In the genomic region with DNA sequence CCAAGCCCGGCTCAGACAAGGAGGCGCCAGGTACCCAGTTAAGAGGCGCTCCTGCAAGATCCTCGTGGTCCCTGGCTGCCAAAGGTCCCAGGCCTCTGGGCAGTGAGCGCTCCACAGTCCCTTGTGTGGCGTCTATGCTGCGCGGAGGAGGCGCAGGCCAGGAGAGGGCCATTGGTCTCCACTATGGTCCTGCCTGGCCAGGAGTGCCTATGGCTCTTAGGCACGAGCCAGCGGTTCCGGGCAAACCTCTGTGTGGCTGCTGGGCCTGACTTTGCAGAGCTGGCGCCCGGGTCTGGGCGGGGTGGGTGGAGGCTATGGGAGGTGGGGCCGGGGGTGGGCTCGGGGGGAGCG, we compare ENCODE assay signal across 16 cellular contexts. TPM values are rescaled to one million over a fixed set of nuclear protein-coding genes. Genes with fewer than 3 reads are reported as not detected.
DNase-seq lines count a peak whose midpoint lies in the region; ATAC-seq and TF ChIP-seq lines count a peak whose summit lies in the region.
"Had no signal": no experiment of that assay in that cellular context is flagged by ENCODE, and none has a peak within 500 bp of the region (broad histone marks: within the 10 kb centered on the region; RNA-seq: fewer than 3 reads in every experiment).

No MANE protein-coding gene starts in this region.

- no peaks in the 10 kb centered on the region for H3F3A ChIP-seq in PC-3 (ENCODE audit: low read length, unreplicated experiment)

- POLR2A ChIA-PET in PC-3 (lab: Charles Lee; ENCODE audit: unreplicated experiment): interaction anchor here (0.6 kb wide), 1 partner anchor 171 kb away, joined by 3 read pairs; no protein-coding TSS in a partner anchor

- peak overlapping the region; percentile 63 for H3K4me2 ChIP-seq in PC-3 (ENCODE audit: low read length)
- H3K4me2 ChIP-seq: KMS-11 had no signal

- 44 to 78% methylated on average over 7 to 15 of the region's 18 CpGs for WGBS in endodermal cell (ENCODE audit: insufficient coverage in 1 of 2, insufficient read length in 1 of 2), 2 experiments
- WGBS in testis, 2 donors: 32 to 50% methylated on average over 4 to 12 of the region's 18 CpGs

- no peak for TF ChIP-seq POLR2A in testis (IDR thresholded peaks at IDR 0.05)

- H3K9me2 ChIP-seq in PC-3 (replicated peaks; ENCODE audit: low read length): no peaks in the 10 kb centered on the region

- no peaks in the 10 kb centered on the region for H3K9me3 Mint-ChIP-seq in endodermal cell
- H3K9me3 Mint-ChIP-seq: stimulated activated memory B cell treated with anti-CD40 and anti-IgM and Interleukin-4, amounts not matched to agents 10 μg/mL and 1 μg/mL and 100 μg/mL, for 72 hours had no signal

- no TSS peak for BruUV-seq in PC-3 (replicated peaks; lab: Mats Ljungman, UMichigan)

- TF ChIP-seq CTCF in PC-3 (conservative IDR thresholded peaks at IDR 0.05; ENCODE audit: low read depth, low read length): no peak
- TF ChIP-seq CTCF in endodermal cell (conservative IDR thresholded peaks at IDR 0.05): no peak
- no peak for TF ChIP-seq CTCF in testis (IDR thresholded peaks at IDR 0.05)

- intact Hi-C loops in PC-3 (cut with micrococcal nuclease) (loop anchor here (5.0 to 10.0 kb wide), 3 partner anchors 86 to 382 kb away; no protein-coding TSS in a partner anchor), testis (cut with DNase I; ENCODE audit: low total_unique reads) (no loop called here)

- H3K27ac Mint-ChIP-seq in endodermal cell: no peak overlapping the region
- H3K27ac Mint-ChIP-seq: stimulated activated memory B cell treated with anti-CD40 and anti-IgM and Interleukin-4, amounts not matched to agents 10 μg/mL and 1 μg/mL and 100 μg/mL, for 72 hours had no signal

- H3K9ac ChIP-seq in PC-3 (ENCODE audit: low read length): no peak overlapping the region
- H3K9ac ChIP-seq in endodermal cell (ENCODE audit: extremely low read depth, low read length, poor library complexity, severe bottlenecking): no peak overlapping the region
- H3K9ac ChIP-seq in muscle layer of colon (ENCODE audit: low read length): no peak overlapping the region
- H3K9ac ChIP-seq: KMS-11 had no signal

- H3K4me3 ChIP-seq in PC-3 (ENCODE audit: low read length) (peak overlapping the region; percentile 39; the same call in 1 of the 2 replicates), endodermal cell (ENCODE audit: low read length) (no peak overlapping the region), muscle layer of colon (ENCODE audit: low read depth in 1 of 2, low read length in 2 of 2) (peak overlapping the region in 1 of 2 donors; percentile 21), testis (peak overlapping the region; percentile 34 to 53)

- H3K9me3 ChIP-seq in PC-3 (ENCODE audit: low read length): no peaks in the 10 kb centered on the region
- no peaks in the 10 kb centered on the region for H3K9me3 ChIP-seq in endodermal cell (ENCODE audit: control insufficient read depth, low read length)
- H3K9me3 ChIP-seq in muscle layer of colon (ENCODE audit: low read length): no peaks in the 10 kb centered on the region
- no peaks in the 10 kb centered on the region for H3K9me3 ChIP-seq in testis

- H2AFZ ChIP-seq in PC-3 (ENCODE audit: low read length): no peak overlapping the region

- no peaks in the 10 kb centered on the region for H3K36me3 Mint-ChIP-seq in endodermal cell (ENCODE audit: low read depth)
- H3K36me3 Mint-ChIP-seq: stimulated activated memory B cell treated with anti-CD40 and anti-IgM and Interleukin-4, amounts not matched to agents 10 μg/mL and 1 μg/mL and 100 μg/mL, for 72 hours had no signal

- DNase-seq in PC-3 (no peak), endodermal cell (peak; percentile 84), testis (peak; percentile 41), NCI-H524 treated with DMSO at 0.1 percent for 48 hours (lab: John Stamatoyannopoulos, UW) (no peak)
- no peak for DNase-seq in stimulated activated CD4-positive, alpha-beta T cell treated with anti-CD3 and anti-CD28 coated beads, Interleukin-1b, Interleukin-23, amount 100 ng/mL, for 48 hours
- DNase-seq in activated CD8-positive, alpha-beta memory T cell treated with anti-CD3 and anti-CD28 coated beads, Interleukin-2, amount 50 U/mL, for 48 hours: no peak
- DNase-seq: activated CD4-positive, alpha-beta T cell treated with anti-CD3 and anti-CD28 coated beads, Interleukin-2, amount 50 U/mL, for 4 hours; activated gamma-delta T cell treated with Interleukin-2 at 50 U/mL for 16 hours; stimulated activated CD4-positive, alpha-beta T cell treated with anti-CD3 and anti-CD28 coated beads, Interleukin-4, amount 100 ng/mL, for 4 hours had no signal

- H3K4me1 Mint-ChIP-seq in endodermal cell: no peaks in the 10 kb centered on the region
- H3K4me1 Mint-ChIP-seq: stimulated activated memory B cell treated with anti-CD40 and anti-IgM and Interleukin-4, amounts not matched to agents 10 μg/mL and 1 μg/mL and 100 μg/mL, for 72 hours had no signal

- peak overlapping the region; percentile 36 for H3K4me3 Mint-ChIP-seq in endodermal cell
- H3K4me3 Mint-ChIP-seq: stimulated activated memory B cell treated with anti-CD40 and anti-IgM and Interleukin-4, amounts not matched to agents 10 μg/mL and 1 μg/mL and 100 μg/mL, for 72 hours had no signal

- H3K4me1 ChIP-seq in PC-3 (ENCODE audit: insufficient read depth, low read length): peaks cover 45% of the 10 kb centered on the region
- no peaks in the 10 kb centered on the region for H3K4me1 ChIP-seq in endodermal cell (ENCODE audit: control insufficient read depth, insufficient read depth, low read length)
- H3K4me1 ChIP-seq in muscle layer of colon (ENCODE audit: insufficient read depth, low read length): peaks cover 31% of the 10 kb centered on the region
- no peaks in the 10 kb centered on the region for H3K4me1 ChIP-seq in testis

- no peaks in the 10 kb centered on the region for H3K27me3 ChIP-seq in PC-3 (ENCODE audit: low read length)
- H3K27me3 ChIP-seq in endodermal cell (ENCODE audit: control insufficient read depth, insufficient read depth, low read length, poor library complexity, severe bottlenecking): peaks cover 44% of the 10 kb centered on the region
- H3K27me3 ChIP-seq in muscle layer of colon (ENCODE audit: control insufficient read depth in 1 of 2, insufficient read depth in 2 of 2, low read length in 2 of 2): no peaks in the 10 kb centered on the region
- H3K27me3 ChIP-seq in testis: no peaks in the 10 kb centered on the region

- no peaks in the 10 kb centered on the region for H4K20me1 ChIP-seq in PC-3 (ENCODE audit: low read length)

- peaks cover 63% of the 10 kb centered on the region for H3K27me3 Mint-ChIP-seq in endodermal cell (ENCODE audit: insufficient read depth)

- H3K27ac ChIP-seq in PC-3 (ENCODE audit: low read length) (no peak overlapping the region), endodermal cell (ENCODE audit: low read depth, low read length) (no peak overlapping the region), muscle layer of colon (ENCODE audit: low read depth, low read length) (peak overlapping the region; percentile 66), testis (peak overlapping the region in 1 of 2 donors; percentile 50)
- H3K27ac ChIP-seq: KMS-11 had no signal

- CTCF ChIA-PET in PC-3 (lab: Charles Lee): interaction anchor here (1.0 kb wide), 1 partner anchor 93 kb away, joined by 4 read pairs; no protein-coding TSS in a partner anchor

- H3K36me3 ChIP-seq in PC-3 (ENCODE audit: low read depth, low read length): no peaks in the 10 kb centered on the region; the same call in 1 of the 2 replicates
- H3K36me3 ChIP-seq in endodermal cell (ENCODE audit: control insufficient read depth, insufficient read depth, low read length): no peaks in the 10 kb centered on the region
- H3K36me3 ChIP-seq in muscle layer of colon (ENCODE audit: insufficient read depth, low read length): peaks cover 16% of the 10 kb centered on the region
- H3K36me3 ChIP-seq in testis (ENCODE audit: low read depth, missing control alignments): no peaks in the 10 kb centered on the region

- ATAC-seq in PC-3: no peak
- ATAC-seq in HG02884 (IDR thresholded peaks at IDR 0.05; ENCODE audit: unreplicated experiment): no peak
- ATAC-seq: stimulated activated memory B cell treated with anti-CD40 and anti-IgM and Interleukin-4, amounts not matched to agents 10 μg/mL and 1 μg/mL and 100 μg/mL, for 72 hours had no signal

- H3K79me2 ChIP-seq in PC-3 (ENCODE audit: low read length): peaks cover 13% of the 10 kb centered on the region

RNA-seq across cellular contexts. Expression of a gene that starts 0.7 kb away (rescaled TPM):
- total RNA-seq in PC-3 (2014; rRNA removed) (7.9 and 10.9 TPM in 2 replicates), endodermal cell (1 to 10 TPM in 1 of 2 donors, under 1 TPM in 1; 0.79 to 3.4 TPM), testis (10 to 100 TPM in 1 of 2 donors, 1 to 10 TPM in 1; 9.4 to 16.4 TPM)
- 0.46 TPM for polyA plus RNA-seq in endodermal cell (2013, experiment 1 of 2)
- 0.33 TPM for polyA plus RNA-seq in endodermal cell (2013, experiment 2 of 2)
- polyA plus RNA-seq in testis (ENCODE audit: insufficient read depth, low read depth, low replicate concordance): 8.6 TPM
- total RNA-seq: endothelial cell of umbilical vein, pulmonary artery endothelial cell, RPMI7951 had no signal
- polyA plus RNA-seq: endothelial cell of umbilical vein had no signal

Comparison
In these comparisons a context has a peak if more than half of its experiments do, and no peak if none do; other contexts are left out.
1. DNase-seq: peak in endodermal cell (single experiment) and testis (single experiment); none in PC-3 (single experiment), stimulated activated CD4-positive, alpha-beta T cell treated with anti-CD3 and anti-CD28 coated beads, Interleukin-1b, Interleukin-23, amount 100 ng/mL, for 48 hours (single experiment), activated CD8-positive, alpha-beta memory T cell treated with anti-CD3 and anti-CD28 coated beads, Interleukin-2, amount 50 U/mL, for 48 hours (single experiment) and NCI-H524 treated with DMSO at 0.1 percent for 48 hours (single experiment).